Comparison of ENCODE assay signal across 17 cellular contexts in genomic region chr6:143656026-143656425, GRCh38. TPM values are rescaled to one million over a fixed set of nuclear protein-coding genes. Genes with fewer than 3 reads are reported as not detected.
DNase-seq lines count a peak whose midpoint lies in the region; ATAC-seq, FAIRE-seq and TF ChIP-seq lines count a peak whose summit lies in the region.
"Had no signal": no experiment of that assay in that cellular context is flagged by ENCODE, and none has a peak within 500 bp of the region (broad histone marks: within the 10 kb centered on the region; RNA-seq: fewer than 3 reads in every experiment).

No MANE protein-coding gene starts in this region.

- no peaks in the 10 kb centered on the region for H4K20me1 ChIP-seq in H1 (replicated peaks in 1 of 2; ENCODE audit: control insufficient read depth in 1 of 2, insufficient read depth in 2 of 2, low read length in 2 of 2)

- 0 out of 2 replicates have a peak overlapping the region, but pooled peaks have one; percentile 35 for H2BK20ac ChIP-seq in H1 (ENCODE audit: low read length)

- H3K27me3 ChIP-seq in H1 (replicated peaks in 1 of 4; ENCODE audit: control insufficient read depth in 3 of 4, extremely low read depth in 1 of 4, insufficient read depth in 3 of 4, low read length in 3 of 4) (no peaks in the 10 kb centered on the region), right lobe of liver (no peaks in the 10 kb centered on the region)

- H3K23me2 ChIP-seq in H1 (ENCODE audit: low read depth, low read length): no peaks in the 10 kb centered on the region

- CTCF ChIA-PET in H1 (lab: Charles Lee; ENCODE audit: partially characterized antibody): no interaction called here

- H2AFZ ChIP-seq in H1 (ENCODE audit: low read length): no peak overlapping the region

- H3K36me3 ChIP-seq in H1 (ENCODE audit: control insufficient read depth in 2 of 4, insufficient read depth in 4 of 4, low read length in 3 of 4): no peaks in the 10 kb centered on the region; a peak in 3 of 8 replicates
- no peaks in the 10 kb centered on the region for H3K36me3 ChIP-seq in right lobe of liver

- no peak overlapping the region for H3K4ac ChIP-seq in H1 (replicated peaks; ENCODE audit: insufficient read length, low read depth, low read length)

- POLR2A ChIA-PET in H1 (lab: Charles Lee; ENCODE audit: partially characterized antibody): no interaction called here

- no peak overlapping the region for H4K5ac ChIP-seq in H1 (ENCODE audit: insufficient read length, low read depth, low read length)

- no peak overlapping the region for H3K56ac ChIP-seq in H1 (replicated peaks; ENCODE audit: insufficient read length, low read depth, low read length)

- no peak for TF ChIP-seq CTCF in VCaP (conservative IDR thresholded peaks at IDR 0.05)
- TF ChIP-seq CTCF in H1 (IDR thresholded peaks at IDR 0.05; ENCODE audit: control extremely low read depth in 1 of 3, insufficient read depth in 1 of 3, low read depth in 1 of 3, low read length in 3 of 3): no peak
- TF ChIP-seq CTCF in right lobe of liver (IDR thresholded peaks at IDR 0.05): no peak

- TF ChIP-seq POLR2A in H1 (IDR thresholded peaks at IDR 0.05; ENCODE audit: control extremely low read depth in 1 of 2, low read depth in 2 of 2, low read length in 2 of 2): no peak
- no peak for TF ChIP-seq POLR2A in right lobe of liver (IDR thresholded peaks at IDR 0.05)

- FAIRE-seq in H1 (lab: Jason Lieb, UNC): no peak
- FAIRE-seq: G401.6, GM12892, GM19239 had no signal

- H3K18ac ChIP-seq in H1 (ENCODE audit: extremely low read depth, low read length): no peak overlapping the region

- no peak overlapping the region for H2BK12ac ChIP-seq in H1 (ENCODE audit: low read depth, low read length)

- TF ChIP-seq EP300 in H1 (IDR thresholded peaks at IDR 0.05; ENCODE audit: borderline replicate concordance in 1 of 2, low read depth in 2 of 2, low read length in 2 of 2): no peak

- intact Hi-C loops in right lobe of liver (cut with DNase I): no loop called here

- H2AK5ac ChIP-seq in H1 (ENCODE audit: low read depth, low read length): no peak overlapping the region

- H3K9me3 ChIP-seq in H1 (ENCODE audit: insufficient read depth in 2 of 2, low read depth in 1 of 2, low read length in 1 of 2) (peaks cover 10 to 22% of the 10 kb centered on the region in 2 experiments), right lobe of liver (no peaks in the 10 kb centered on the region)

- H3K9ac ChIP-seq in H1 (replicated peaks in 1 of 4; ENCODE audit: extremely low read depth in 1 of 4, low read depth in 3 of 4, low read length in 3 of 4): no peak overlapping the region

- H2BK5ac ChIP-seq in H1 (ENCODE audit: low read depth, low read length): no peak overlapping the region

- no peak for TF ChIP-seq RAD21 in H1 (IDR thresholded peaks at IDR 0.05 in 1 of 2, conservative IDR thresholded peaks at IDR 0.05 in 1 of 2; ENCODE audit: low read depth in 2 of 2, low read length in 2 of 2)

- H3K4me3 ChIP-seq in H1 (ENCODE audit: extremely low read depth in 1 of 4, insufficient read depth in 2 of 4, low read depth in 3 of 4, low read length in 4 of 4): no peak overlapping the region
- H3K4me3 ChIP-seq in right lobe of liver: no peak overlapping the region

- H3K79me2 ChIP-seq in H1 (ENCODE audit: control insufficient read depth in 1 of 2, insufficient read depth in 2 of 2, low read length in 2 of 2): no peaks in the 10 kb centered on the region

- no peak overlapping the region for H3K4me2 ChIP-seq in H1 (ENCODE audit: insufficient read depth in 1 of 2, low read depth in 2 of 2, low read length in 2 of 2)

- H3K23ac ChIP-seq in H1 (ENCODE audit: insufficient read length): no peak overlapping the region

- peaks cover 0 to 3% (median under 1%) of the 10 kb centered on the region in 4 experiments; a peak in 3 of 7 replicates for H3K4me1 ChIP-seq in H1 (replicated peaks in 1 of 4; ENCODE audit: control insufficient read depth in 3 of 4, insufficient read depth in 4 of 4, low read length in 3 of 4)
- no peaks in the 10 kb centered on the region for H3K4me1 ChIP-seq in right lobe of liver

- no peak overlapping the region for H3K14ac ChIP-seq in H1 (ENCODE audit: insufficient read length)

- ATAC-seq in right lobe of liver: peak; percentile 29 to 71 (median 38)
- ATAC-seq in GM18868 (IDR thresholded peaks at IDR 0.05; ENCODE audit: unreplicated experiment): no peak

- no peak overlapping the region for H2BK120ac ChIP-seq in H1 (replicated peaks; ENCODE audit: low read depth, low read length)

- no peaks in the 10 kb centered on the region for H3K79me1 ChIP-seq in H1 (ENCODE audit: low read depth, low read length)

- H4K91ac ChIP-seq in H1 (replicated peaks; ENCODE audit: insufficient read length, low read length): no peak overlapping the region

- 86% methylated on average over 4 of the region's 4 CpGs; no CpG with 5 or more reads in 1 of the 2 experiments for WGBS in H1 (ENCODE audit: extremely low coverage in 1 of 2, insufficient coverage in 1 of 2, insufficient read length in 1 of 2, insufficient replicate concordance in 2 of 2, low coverage in 1 of 2, low lambda C conversion rate in 2 of 2, missing lambda C conversion rate in 1 of 2), 2 experiments
- WGBS in right lobe of liver (ENCODE audit: insufficient coverage, low coverage, low lambda C conversion rate, missing lambda C conversion rate): 64% methylated on average over 3 of the region's 4 CpGs

- no peak overlapping the region for H4K8ac ChIP-seq in H1 (ENCODE audit: extremely low read depth, insufficient read depth, low read length)

- DNase-seq in H1 (ENCODE audit: low read depth in 1 of 2, low spot score in 2 of 2) (no peak), right lobe of liver (no peak), ecto neural progenitor cell (ENCODE audit: low spot score) (no peak)
- no peak for DNase-seq in activated effector memory CD4-positive, alpha-beta T cell treated with Interleukin-2 at 50 U/mL for 16 hours
- DNase-seq: C1 segment of cervical spinal cord; CD4-positive, alpha-beta memory T cell; COR-L47; DMS153; DND-41; GOT3; H7; HCEC 1CT had no signal

- no peak overlapping the region for H2BK15ac ChIP-seq in H1 (ENCODE audit: low read length)

- H3K27ac ChIP-seq in VCaP (0 out of 2 replicates have a peak overlapping the region, but pooled peaks have one; percentile 9), H1 (ENCODE audit: low read depth, low read length) (no peak overlapping the region), right lobe of liver (no peak overlapping the region)

TF ChIP-seq in H1, 55 proteins besides CTCF, POLR2A, EP300 and RAD21:
- TF ChIP-seq NANOG (IDR thresholded peaks at IDR 0.05; ENCODE audit: insufficient read depth, low read depth, low read length, poor library complexity, severe bottlenecking): no peak
- no peak for TF ChIP-seq YY1 (IDR thresholded peaks at IDR 0.05; ENCODE audit: low read depth, low read length)
- TF ChIP-seq PHF8 (conservative IDR thresholded peaks at IDR 0.05; ENCODE audit: low read depth, low read length): no peak
- no peak for TF ChIP-seq JUND (IDR thresholded peaks at IDR 0.05; ENCODE audit: low read length)
- no peak for TF ChIP-seq SUZ12 (IDR thresholded peaks at IDR 0.05; ENCODE audit: low read length)
- no peak for TF ChIP-seq TAF1 (IDR thresholded peaks at IDR 0.05; ENCODE audit: low read depth, low read length)
- no peak for TF ChIP-seq JUN (IDR thresholded peaks at IDR 0.05; ENCODE audit: low read depth, low read length)
- TF ChIP-seq BACH1 (IDR thresholded peaks at IDR 0.05; ENCODE audit: low read length): no peak
- TF ChIP-seq TCF12 (IDR thresholded peaks at IDR 0.05; ENCODE audit: low read depth, low read length): no peak
- no peak for TF ChIP-seq CEBPB (IDR thresholded peaks at IDR 0.05; ENCODE audit: low read depth, low read length)
- no peak for TF ChIP-seq ZNF274 (IDR thresholded peaks at IDR 0.05; ENCODE audit: borderline replicate concordance, extremely low read depth, low read length)
- TF ChIP-seq POU5F1 (IDR thresholded peaks at IDR 0.05; ENCODE audit: low read depth, low read length): no peak
- TF ChIP-seq, protein P1, sequence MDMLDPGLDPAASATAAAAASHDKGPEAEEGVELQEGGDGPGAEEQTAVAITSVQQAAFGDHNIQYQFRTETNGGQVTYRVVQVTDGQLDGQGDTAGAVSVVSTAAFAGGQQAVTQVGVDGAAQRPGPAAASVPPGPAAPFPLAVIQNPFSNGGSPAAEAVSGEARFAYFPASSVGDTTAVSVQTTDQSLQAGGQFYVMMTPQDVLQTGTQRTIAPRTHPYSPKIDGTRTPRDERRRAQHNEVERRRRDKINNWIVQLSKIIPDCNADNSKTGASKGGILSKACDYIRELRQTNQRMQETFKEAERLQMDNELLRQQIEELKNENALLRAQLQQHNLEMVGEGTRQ (IDR thresholded peaks at IDR 0.05; ENCODE audit: low read length): no peak
- TF ChIP-seq GTF2F1 (IDR thresholded peaks at IDR 0.05; ENCODE audit: borderline replicate concordance, low read depth, low read length): no peak
- TF ChIP-seq MAFK (IDR thresholded peaks at IDR 0.05; ENCODE audit: low read depth, low read length): no peak
- TF ChIP-seq TEAD4 (IDR thresholded peaks at IDR 0.05; ENCODE audit: low read depth, low read length): no peak
- no peak for TF ChIP-seq GABPA (IDR thresholded peaks at IDR 0.05; ENCODE audit: borderline replicate concordance, insufficient read depth, low read length)
- no peak for TF ChIP-seq SP2 (IDR thresholded peaks at IDR 0.05; ENCODE audit: low read length)

RNA-seq across cellular contexts. Expression of gene PHACTR2, which starts 21.7 kb away (rescaled TPM):
- 131 and 136 TPM in 2 replicates for total RNA-seq in H1 (2021; fragmentation: NEBNext Ultra II Directional; extraction: Animal tissue kit (Norgen Biotek cat#: 25700))
- polyA plus RNA-seq in H1 (2011; rRNA removed): 12.3 and 16.9 TPM in 2 replicates
- polyA plus RNA-seq in H1 (2011; cell fraction: cytosol; rRNA removed): 17.1 TPM
- 55.0 TPM for polyA plus RNA-seq in H1 (2011; cell fraction: nucleus; rRNA removed)
- polyA plus RNA-seq in H1 (2012, experiment 1 of 2): 24.5 to 41.1 TPM (median 35.9 TPM) in 4 replicates
- polyA plus RNA-seq in H1 (2012, experiment 2 of 2): 2.2 TPM
- polyA plus RNA-seq in H1 (2013, experiment 1 of 2): 94.2 TPM
- polyA plus RNA-seq in H1 (2013, experiment 2 of 2): 88.2 TPM
- polyA minus RNA-seq in H1 (2011; rRNA and poly(A)+ RNA removed): 73.4 and 79.0 TPM in 2 replicates
- 45.4 TPM for polyA minus RNA-seq in H1 (2011; cell fraction: cytosol; rRNA and poly(A)+ RNA removed)
- polyA minus RNA-seq in H1 (2011; cell fraction: nucleus; rRNA and poly(A)+ RNA removed): 142 TPM
- total RNA-seq in right lobe of liver: 10 to 100 TPM; 14.0 to 62.7 (median 20.9) TPM
